ENCODE assay signal across 10 cellular contexts in the genomic region with DNA sequence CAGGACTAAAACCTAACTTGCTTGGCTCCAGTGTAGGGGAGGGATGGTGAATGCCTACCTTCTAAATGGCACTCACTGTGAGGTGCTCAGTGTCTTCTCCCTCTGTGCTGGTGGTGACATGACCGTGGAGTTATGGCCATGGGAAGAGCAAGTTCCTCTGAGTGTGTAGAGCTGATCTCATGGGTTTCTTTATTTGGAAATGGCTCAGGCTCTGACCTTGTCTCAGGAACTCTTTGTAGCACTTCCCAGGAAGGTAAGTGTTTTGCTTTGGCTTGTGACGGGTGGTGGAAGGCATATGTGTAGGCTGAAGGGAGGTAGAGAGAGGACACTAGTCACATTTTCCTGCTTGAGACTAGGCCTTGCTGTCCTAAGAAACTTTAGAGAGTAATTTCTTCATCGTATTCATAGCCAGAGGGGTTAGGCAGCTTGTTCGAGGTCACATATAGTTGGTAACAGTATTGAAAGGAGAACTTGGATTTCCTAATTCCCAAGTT. TPM values are rescaled to one million over a fixed set of nuclear protein-coding genes. Genes with fewer than 3 reads are reported as not detected.
A peak's percentile ranks its signal among the peaks of the same experiment; 100 is the strongest.
DNase-seq lines count a peak whose midpoint lies in the region; ATAC-seq and TF ChIP-seq lines count a peak whose summit lies in the region.
"Had no signal": no experiment of that assay in that cellular context is flagged by ENCODE, and none has a peak within 500 bp of the region (broad histone marks: within the 10 kb centered on the region; RNA-seq: fewer than 3 reads in every experiment).

No MANE protein-coding gene starts in this region.

- TF ChIP-seq CTCF in GM12865 (IDR thresholded peaks at IDR 0.05; ENCODE audit: insufficient read depth, low read depth, low read length, missing control alignments) (no peak), activated B cell treated with CpG ODN at 0.5 μM for 24 hours (IDR thresholded peaks at IDR 0.05) (no peak), fibroblast of lung (conservative IDR thresholded peaks at IDR 0.05 in 1 of 2, IDR thresholded peaks at IDR 0.05 in 1 of 2; ENCODE audit: low read depth in 1 of 2, low read length in 2 of 2) (no peak)

- peak overlapping the region; percentile 76 for H3K27ac ChIP-seq in fibroblast of lung (ENCODE audit: insufficient read depth, low read length)

- H3K4me2 ChIP-seq in fibroblast of lung (ENCODE audit: extremely low read depth, insufficient read depth, low read length) (peak overlapping the region; percentile 21), skeletal muscle satellite cell (ENCODE audit: low read length) (peak overlapping the region; percentile 56)

- peaks cover 62% of the 10 kb centered on the region for H3K36me3 Mint-ChIP-seq in activated B cell treated with CpG ODN at 0.5 μM for 24 hours (ENCODE audit: low read depth)

- no peak overlapping the region for H2AFZ ChIP-seq in fibroblast of lung (ENCODE audit: low read length)

- peak overlapping the region; percentile 58 for H3K4me3 ChIP-seq in GM12865 (ENCODE audit: low read depth, low read length)
- H3K4me3 ChIP-seq in fibroblast of lung (replicated peaks in 1 of 4; ENCODE audit: control extremely low read depth in 1 of 4, insufficient read depth in 1 of 4, low read depth in 3 of 4, low read length in 4 of 4) = peak overlapping the region in 2 of 4 experiments; percentile 8 to 28
- peak overlapping the region; percentile 42 for H3K4me3 ChIP-seq in skeletal muscle satellite cell (ENCODE audit: low read length)

- H4K20me1 ChIP-seq in fibroblast of lung (ENCODE audit: control insufficient read depth, extremely low read depth, insufficient read depth, low read length) = no peaks in the 10 kb centered on the region

- no peak for ATAC-seq in activated B cell treated with CpG ODN at 0.5 μM for 24 hours (ENCODE audit: low read depth)

- no peaks in the 10 kb centered on the region for H3K9me3 ChIP-seq in fibroblast of lung (ENCODE audit: control insufficient read depth, insufficient read depth, low read depth, low read length)
- H3K9me3 ChIP-seq in skeletal muscle satellite cell (replicated peaks; ENCODE audit: low read length) = no peaks in the 10 kb centered on the region

- H3K4me3 Mint-ChIP-seq in activated B cell treated with CpG ODN at 0.5 μM for 24 hours = peak overlapping the region; percentile 53

- H3K27ac Mint-ChIP-seq in activated B cell treated with CpG ODN at 0.5 μM for 24 hours = peak overlapping the region; percentile 62

- H3K4me1 Mint-ChIP-seq in activated B cell treated with CpG ODN at 0.5 μM for 24 hours = peaks cover 88% of the 10 kb centered on the region

- H3K9ac ChIP-seq in fibroblast of lung (ENCODE audit: insufficient read depth, low read length) (no peak overlapping the region), skeletal muscle satellite cell (ENCODE audit: low read depth, low read length) (peak overlapping the region; percentile 9)

- peaks cover 10% of the 10 kb centered on the region for H3K4me1 ChIP-seq in fibroblast of lung (ENCODE audit: control insufficient read depth, extremely low read depth, insufficient read depth, low read length)
- H3K4me1 ChIP-seq in skeletal muscle satellite cell (ENCODE audit: control insufficient read depth, insufficient read depth, low read length) = peaks cover 71% of the 10 kb centered on the region

- H3K27me3 Mint-ChIP-seq in activated B cell treated with CpG ODN at 0.5 μM for 24 hours = no peaks in the 10 kb centered on the region

- DNase-seq in GM12865 (ENCODE audit: low read depth) (no peak), activated B cell treated with CpG ODN at 0.5 μM for 24 hours (no peak), fibroblast of lung (ENCODE audit: low read depth in 2 of 2) (peak in 1 of 2 donors; percentile 67), SW 1271 (lab: John Stamatoyannopoulos, UW) (no peak), EL (no peak), SKM-1 treated with dmso at 0.1 percent for 144 hours (lab: John Stamatoyannopoulos, UW; ENCODE audit: unreplicated experiment) (no peak)
- DNase-seq in stimulated activated naive CD4-positive, alpha-beta T cell treated with Interleukin-2 at 50 U/mL for 16 hours (lab: John Stamatoyannopoulos, UW) = no peak
- DNase-seq: NCI-H774, occipital lobe had no signal

- H3K27me3 ChIP-seq in fibroblast of lung (ENCODE audit: control insufficient read depth, insufficient read depth, low read length) (no peaks in the 10 kb centered on the region), skeletal muscle satellite cell (ENCODE audit: control insufficient read depth, insufficient read depth, low read length) (no peaks in the 10 kb centered on the region)

- H3K36me3 ChIP-seq in fibroblast of lung (ENCODE audit: control insufficient read depth, insufficient read depth, low read length) (no peaks in the 10 kb centered on the region), skeletal muscle satellite cell (ENCODE audit: insufficient read depth, low read length) (peaks cover 12% of the 10 kb centered on the region)

- CTCF ChIA-PET in activated B cell treated with CpG ODN at 0.5 μM for 24 hours (lab: Charles Lee) = no interaction called here

- POLR2A ChIA-PET in activated B cell treated with CpG ODN at 0.5 μM for 24 hours (lab: Charles Lee) = interaction anchor here (0.6 to 1.5 kb wide), 6 partner anchors 21 to 312 kb away, joined by 3 to 5 read pairs (median 3); no protein-coding TSS in a partner anchor

- H3K9me3 Mint-ChIP-seq in activated B cell treated with CpG ODN at 0.5 μM for 24 hours = no peaks in the 10 kb centered on the region

- peaks cover 89% of the 10 kb centered on the region for H3K79me2 ChIP-seq in fibroblast of lung (ENCODE audit: control insufficient read depth, insufficient read depth, low read length)

- intact Hi-C loops in activated B cell treated with CpG ODN at 0.5 μM for 24 hours (cut with micrococcal nuclease) = no loop called here

RNA-seq across cellular contexts. Expression of a gene that starts 6.5 kb away (rescaled TPM):
- total RNA-seq in activated B cell treated with CpG ODN at 0.5 μM for 24 hours (352 TPM in 2 replicates), fibroblast of lung (107 and 148 TPM in 2 replicates)
- polyA plus RNA-seq in fibroblast of lung = 488 and 590 TPM in 2 replicates
- polyA plus RNA-seq in fibroblast of lung (2012) = 379 and 414 TPM in 2 replicates
- 582 and 606 TPM in 2 replicates for polyA minus RNA-seq in fibroblast of lung (ENCODE audit: low replicate concordance)
- 315 and 428 TPM in 2 replicates for total RNA-seq in skeletal muscle satellite cell (2012; rRNA removed)
